ENCODE assay signal across 21 cellular contexts in genomic region chr11:92827132-92827531, GRCh38.
"Had no signal": no experiment of that assay in that cellular context is flagged by ENCODE, and none has a peak within 500 bp of the region (broad histone marks: within the 10 kb centered on the region; RNA-seq: fewer than 3 reads in every experiment).

No MANE protein-coding gene starts in this region.

- H3K4me3 ChIP-seq: gastroesophageal sphincter, heart right ventricle, mucosa of descending colon, right atrium auricular region, skin epidermis had no signal

- H3K36me3 Mint-ChIP-seq: naive thymus-derived CD4-positive, alpha-beta T cell; T-cell had no signal

- H3K36me3 ChIP-seq: gastroesophageal sphincter, heart right ventricle, neutrophil, right atrium auricular region had no signal

- ATAC-seq: gastroesophageal sphincter; heart right ventricle; left colon; mucosa of descending colon; naive thymus-derived CD4-positive, alpha-beta T cell; T-cell had no signal

- H3K9me3 ChIP-seq: gastroesophageal sphincter, heart right ventricle, mucosa of descending colon, neutrophil, right atrium auricular region had no signal

- H3K4me1 Mint-ChIP-seq: naive thymus-derived CD4-positive, alpha-beta T cell; T-cell had no signal

- H3K27ac ChIP-seq: gastroesophageal sphincter, heart right ventricle, neutrophil, right atrium auricular region, skin epidermis had no signal

- H3K9me3 Mint-ChIP-seq: endodermal cell, T-cell, type B pancreatic cell had no signal

- H3K27ac Mint-ChIP-seq: naive thymus-derived CD4-positive, alpha-beta T cell; T-cell; type B pancreatic cell had no signal

- H3K27me3 ChIP-seq: gastroesophageal sphincter, neutrophil, right atrium auricular region had no signal

- H3K4me3 Mint-ChIP-seq: endodermal cell; naive thymus-derived CD4-positive, alpha-beta T cell; T-cell; type B pancreatic cell had no signal

- H3K4me1 ChIP-seq: heart right ventricle, right atrium auricular region had no signal

- DNase-seq: activated CD4-positive, CD25-positive, alpha-beta regulatory T cell treated with anti-CD3 and anti-CD28 coated beads, Interleukin-2, amount 50 U/mL, for 72 hours; activated naive CD4-positive, alpha-beta T cell treated with Interleukin-2 at 50 U/mL for 16 hours; activated T-cell treated with anti-CD3 and anti-CD28 coated beads for 4 hours; anterior cingulate cortex; endodermal cell; heart right ventricle; left colon; mucosa of descending colon; naive thymus-derived CD4-positive, alpha-beta T cell; posterior cingulate gyrus; stimulated activated CD4-positive, alpha-beta T cell treated with anti-CD3 and anti-CD28 coated beads, Interleukin-15, amount 100 ng/mL, for 24 hours; stimulated activated CD4-positive, alpha-beta T cell treated with anti-CD3 and anti-CD28 coated beads, Interleukin-4, amount 100 ng/mL, for 1 hour; stimulated activated naive CD4-positive, alpha-beta T cell; substantia nigra; T-cell; T1000 had no signal
